ENCODE assay signal across 1 cellular context in the genomic region with DNA sequence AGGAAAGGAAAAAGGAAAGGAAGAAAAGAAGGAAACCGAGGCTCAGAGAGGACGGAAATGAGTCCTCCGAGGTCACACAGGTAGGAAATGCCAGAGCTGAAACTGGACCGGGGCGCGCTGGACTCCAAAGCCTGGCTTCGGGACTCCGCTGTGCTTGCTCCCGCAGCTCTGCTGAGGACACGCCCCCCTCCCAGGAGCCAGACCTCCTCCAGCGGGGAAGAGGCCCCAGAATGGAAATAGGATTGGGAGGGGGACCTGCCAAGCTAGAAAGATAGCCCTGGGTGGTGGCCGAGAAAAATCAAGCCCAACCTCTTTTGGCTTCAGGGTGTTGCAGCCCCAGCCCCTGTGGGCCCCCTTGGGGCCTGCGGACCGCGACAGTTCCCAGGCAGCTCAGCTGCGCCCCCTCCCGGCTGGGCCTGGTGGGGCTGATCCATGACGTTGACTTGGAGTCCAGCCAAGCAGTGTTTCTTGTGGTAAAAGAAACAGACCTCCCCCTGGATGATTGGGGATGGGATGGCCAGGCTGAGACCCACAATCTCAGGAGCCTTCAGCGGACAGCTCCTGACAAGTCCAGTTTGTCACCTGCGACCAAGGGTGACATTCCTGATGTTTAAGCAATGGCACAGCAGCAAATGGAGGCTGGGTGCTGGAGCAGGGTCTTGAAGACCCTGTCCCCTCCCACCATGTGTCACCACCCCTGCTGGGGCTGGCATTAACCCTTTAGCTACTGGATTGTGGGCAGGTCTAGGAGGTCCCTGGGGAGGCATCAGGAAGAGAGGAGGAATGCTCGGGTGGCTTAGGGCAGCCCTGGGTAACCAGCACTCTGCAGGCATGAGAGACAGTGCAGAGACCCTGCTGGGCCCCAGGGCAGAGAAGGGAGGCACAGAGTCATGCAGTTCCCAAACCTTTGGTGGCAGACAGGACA.
TF ChIP-seq lines count a peak whose summit lies in the region.

No MANE protein-coding gene starts in this region.

TF ChIP-seq in H1, 55 proteins besides CTCF, POLR2A, EP300 and RAD21 (continued from another document):
- TF ChIP-seq, protein P1, sequence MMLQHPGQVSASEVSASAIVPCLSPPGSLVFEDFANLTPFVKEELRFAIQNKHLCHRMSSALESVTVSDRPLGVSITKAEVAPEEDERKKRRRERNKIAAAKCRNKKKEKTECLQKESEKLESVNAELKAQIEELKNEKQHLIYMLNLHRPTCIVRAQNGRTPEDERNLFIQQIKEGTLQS (IDR thresholded peaks at IDR 0.05; ENCODE audit: insufficient read depth, low read depth, low read length) = no peak
- TF ChIP-seq ASH2L (IDR thresholded peaks at IDR 0.05; ENCODE audit: low read length) (no peak), KDM5A (IDR thresholded peaks at IDR 0.05; ENCODE audit: low read length) (no peak), CHD1 (IDR thresholded peaks at IDR 0.05; ENCODE audit: low read depth, low read length) (no peak), BRCA1 (IDR thresholded peaks at IDR 0.05; ENCODE audit: low read depth, low read length) (no peak; the same call in 1 of the 2 replicates), POU5F1 (IDR thresholded peaks at IDR 0.05; ENCODE audit: low read depth, low read length) (no peak)
- TF ChIP-seq, protein P2, sequence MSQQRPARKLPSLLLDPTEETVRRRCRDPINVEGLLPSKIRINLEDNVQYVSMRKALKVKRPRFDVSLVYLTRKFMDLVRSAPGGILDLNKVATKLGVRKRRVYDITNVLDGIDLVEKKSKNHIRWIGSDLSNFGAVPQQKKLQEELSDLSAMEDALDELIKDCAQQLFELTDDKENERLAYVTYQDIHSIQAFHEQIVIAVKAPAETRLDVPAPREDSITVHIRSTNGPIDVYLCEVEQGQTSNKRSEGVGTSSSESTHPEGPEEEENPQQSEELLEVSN (IDR thresholded peaks at IDR 0.05) = no peak
- TF ChIP-seq, protein P3, sequence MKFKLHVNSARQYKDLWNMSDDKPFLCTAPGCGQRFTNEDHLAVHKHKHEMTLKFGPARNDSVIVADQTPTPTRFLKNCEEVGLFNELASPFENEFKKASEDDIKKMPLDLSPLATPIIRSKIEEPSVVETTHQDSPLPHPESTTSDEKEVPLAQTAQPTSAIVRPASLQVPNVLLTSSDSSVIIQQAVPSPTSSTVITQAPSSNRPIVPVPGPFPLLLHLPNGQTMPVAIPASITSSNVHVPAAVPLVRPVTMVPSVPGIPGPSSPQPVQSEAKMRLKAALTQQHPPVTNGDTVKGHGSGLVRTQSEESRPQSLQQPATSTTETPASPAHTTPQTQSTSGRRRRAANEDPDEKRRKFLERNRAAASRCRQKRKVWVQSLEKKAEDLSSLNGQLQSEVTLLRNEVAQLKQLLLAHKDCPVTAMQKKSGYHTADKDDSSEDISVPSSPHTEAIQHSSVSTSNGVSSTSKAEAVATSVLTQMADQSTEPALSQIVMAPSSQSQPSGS (IDR thresholded peaks at IDR 0.05; ENCODE audit: low read length) = peak; percentile 81; the same call in 1 of the 2 replicates
